8 cellular contexts compared by ENCODE assay signal in the genomic region with DNA sequence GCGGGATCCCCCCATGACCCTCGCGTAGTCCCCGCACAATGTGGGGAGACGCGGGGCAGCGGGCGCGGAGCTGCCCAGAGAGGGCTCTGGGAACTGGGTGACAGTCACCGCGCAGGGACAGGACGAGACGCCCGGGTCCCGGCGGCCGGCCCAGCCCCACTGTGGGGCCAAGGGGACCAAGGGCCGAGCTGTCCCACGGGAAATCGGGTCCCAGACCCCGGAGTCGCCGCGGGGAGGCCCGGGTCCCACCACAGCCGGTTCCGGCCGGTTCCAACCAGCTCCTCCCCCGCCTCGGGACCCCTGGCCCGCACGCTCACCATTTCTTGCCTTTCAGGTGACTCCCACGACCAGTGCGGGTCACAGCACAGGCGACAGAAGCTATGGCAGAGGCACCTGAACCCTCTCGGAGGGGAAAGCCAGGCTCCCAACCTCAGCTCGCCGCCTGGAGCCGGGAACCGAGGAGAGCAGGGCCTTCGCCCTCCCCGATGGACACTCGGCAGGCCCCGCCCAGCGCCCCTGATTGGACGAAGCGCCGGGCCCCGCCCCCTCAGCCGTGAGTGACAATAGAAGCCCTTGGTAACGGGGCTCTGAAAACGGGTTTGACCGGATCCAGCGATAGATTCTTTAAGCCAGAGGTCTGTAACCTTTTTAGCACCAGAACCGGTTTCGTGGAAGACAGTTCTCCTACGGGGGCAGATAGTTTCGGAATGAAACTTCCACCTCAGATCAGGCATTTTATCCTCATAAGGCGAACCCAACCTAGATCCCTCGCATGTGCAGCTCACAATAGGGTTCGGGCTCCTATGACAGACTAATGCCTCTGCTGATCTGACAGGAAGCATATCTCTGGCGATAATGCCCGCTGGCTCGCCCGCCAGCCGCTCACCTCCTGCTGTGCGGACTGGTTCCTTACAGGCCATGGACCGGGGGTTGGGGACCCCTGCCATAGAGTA. TPM values are rescaled to one million over a fixed set of nuclear protein-coding genes. Genes with fewer than 3 reads are reported as not detected.
A peak's percentile ranks its signal among the peaks of the same experiment; 100 is the strongest.
DNase-seq lines count a peak whose midpoint lies in the region; ATAC-seq, FAIRE-seq and TF ChIP-seq lines count a peak whose summit lies in the region.

A gene (minus strand): TSS at position 460 of the 953 bp plus-strand sequence. CDS start 140 bp downstream, at position 320.

- peaks cover 7% of the 10 kb centered on the region for H3K36me3 Mint-ChIP-seq in activated naive CD4-positive, alpha-beta T cell treated with anti-CD3 and anti-CD28 coated beads, Interleukin-2, amount 10 ng/mL, durations not matched to agents 7 days and 5 days

- peak within 1 kb of the TSS; percentile 51 for H3K27ac Mint-ChIP-seq in activated naive CD4-positive, alpha-beta T cell treated with anti-CD3 and anti-CD28 coated beads, Interleukin-2, amount 10 ng/mL, durations not matched to agents 7 days and 5 days
- H3K27ac Mint-ChIP-seq in stimulated activated naive CD8-positive, alpha-beta T cell treated with anti-CD3 and anti-CD28 coated beads, Interleukin-15, amount 100 ng/mL, for 72 hours: peak within 1 kb of the TSS; percentile 90 to 92

- FAIRE-seq in GM19239 (lab: Jason Lieb, UNC): peak; percentile 87

- peak; percentile 97 for ATAC-seq in stimulated activated naive CD8-positive, alpha-beta T cell treated with anti-CD3 and anti-CD28 coated beads, Interleukin-15, amount 100 ng/mL, for 72 hours

- peaks cover 31% of the 10 kb centered on the region for H3K9me3 Mint-ChIP-seq in activated naive CD4-positive, alpha-beta T cell treated with anti-CD3 and anti-CD28 coated beads, Interleukin-2, amount 10 ng/mL, durations not matched to agents 7 days and 5 days
- H3K9me3 Mint-ChIP-seq in stimulated activated naive CD8-positive, alpha-beta T cell treated with anti-CD3 and anti-CD28 coated beads, Interleukin-15, amount 100 ng/mL, for 72 hours: no peaks in the 10 kb centered on the region

- peak within 1 kb of the TSS; percentile 95 for H2AFZ ChIP-seq in neural cell (ENCODE audit: low read depth, low read length)

- H3K9me3 ChIP-seq in neural cell (ENCODE audit: low read length): no peaks in the 10 kb centered on the region

- no peaks in the 10 kb centered on the region for H3K36me3 ChIP-seq in neural cell (ENCODE audit: insufficient read depth, low read length)

- in situ Hi-C loops in SK-MEL-5 (cut with HindIII; ENCODE audit: low pct_unique_long_range_greater_than_20kb, low sequenced_read_pairs): no loop called here

- H3F3A ChIP-seq in neural cell (ENCODE audit: insufficient read depth, low read length, poor library complexity, severe bottlenecking): no peaks in the 10 kb centered on the region

- CTCF ChIA-PET in activated naive CD4-positive, alpha-beta T cell treated with anti-CD3 and anti-CD28 coated beads, Interleukin-2, amount 10 ng/mL, durations not matched to agents 7 days and 5 days (lab: Charles Lee): interaction anchor here (1.2 to 1.5 kb wide), 2 partner anchors 17 to 111 kb away, joined by 3 to 4 read pairs; no protein-coding TSS in a partner anchor

- H3K4me3 ChIP-seq in neural cell (ENCODE audit: low read length): peak within 1 kb of the TSS; percentile 97

- no peaks in the 10 kb centered on the region for H3K9me2 ChIP-seq in neural cell (ENCODE audit: insufficient read depth, low read length)

- H4K20me1 ChIP-seq in neural cell (ENCODE audit: insufficient read depth): no peaks in the 10 kb centered on the region

- H3K27me3 ChIP-seq in neural cell (ENCODE audit: insufficient read depth, low read depth, low read length): no peaks in the 10 kb centered on the region

- peaks cover 12% of the 10 kb centered on the region for H3K4me1 Mint-ChIP-seq in activated naive CD4-positive, alpha-beta T cell treated with anti-CD3 and anti-CD28 coated beads, Interleukin-2, amount 10 ng/mL, durations not matched to agents 7 days and 5 days
- peaks cover 21% of the 10 kb centered on the region for H3K4me1 Mint-ChIP-seq in stimulated activated naive CD8-positive, alpha-beta T cell treated with anti-CD3 and anti-CD28 coated beads, Interleukin-15, amount 100 ng/mL, for 72 hours

- H3K27me3 Mint-ChIP-seq in activated naive CD4-positive, alpha-beta T cell treated with anti-CD3 and anti-CD28 coated beads, Interleukin-2, amount 10 ng/mL, durations not matched to agents 7 days and 5 days: peaks cover 11% of the 10 kb centered on the region
- H3K27me3 Mint-ChIP-seq in stimulated activated naive CD8-positive, alpha-beta T cell treated with anti-CD3 and anti-CD28 coated beads, Interleukin-15, amount 100 ng/mL, for 72 hours: peaks cover 8% of the 10 kb centered on the region

- peak within 1 kb of the TSS; percentile 100 for H3K4me2 ChIP-seq in neural cell (ENCODE audit: low read length)

- H3K79me2 ChIP-seq in neural cell (replicated peaks; ENCODE audit: insufficient read depth, low read length): peaks cover 39% of the 10 kb centered on the region

- no peak for TF ChIP-seq EP300 in neural cell (conservative IDR thresholded peaks at IDR 0.05; ENCODE audit: poor library complexity, severe bottlenecking)

- TF ChIP-seq CTCF in neural cell (IDR thresholded peaks at IDR 0.05; ENCODE audit: poor library complexity, severe bottlenecking): no peak

- H3K4me3 Mint-ChIP-seq in activated naive CD4-positive, alpha-beta T cell treated with anti-CD3 and anti-CD28 coated beads, Interleukin-2, amount 10 ng/mL, durations not matched to agents 7 days and 5 days: peak within 1 kb of the TSS; percentile 71
- H3K4me3 Mint-ChIP-seq in stimulated activated naive CD8-positive, alpha-beta T cell treated with anti-CD3 and anti-CD28 coated beads, Interleukin-15, amount 100 ng/mL, for 72 hours: peak within 1 kb of the TSS; percentile 90 to 94

- TF ChIP-seq RAD21 in neural cell (conservative IDR thresholded peaks at IDR 0.05): peak; percentile 27

- DNase-seq in AG20443 (ENCODE audit: low spot score): peak; percentile 99
- DNase-seq in GM19239 (ENCODE audit: insufficient read length, low spot score): peak; percentile 82
- peak; percentile 11 for DNase-seq in HT1080 (ENCODE audit: low read depth)
- peak; percentile 70 for DNase-seq in SK-MEL-5 (ENCODE audit: low read depth, low spot score)
- DNase-seq in activated naive CD4-positive, alpha-beta T cell treated with anti-CD3 and anti-CD28 coated beads, Interleukin-2, amount 10 ng/mL, durations not matched to agents 7 days and 5 days: peak; percentile 72
- DNase-seq in foreskin melanocyte: peak; percentile 83
- peak; percentile 57 to 83 for DNase-seq in stimulated activated naive CD8-positive, alpha-beta T cell treated with anti-CD3 and anti-CD28 coated beads, Interleukin-15, amount 100 ng/mL, for 72 hours

- peak within 1 kb of the TSS; percentile 93 for H3K9ac ChIP-seq in neural cell (ENCODE audit: low read length)

- H3K27ac ChIP-seq in neural cell (ENCODE audit: low read length): peak within 1 kb of the TSS; percentile 86

TF ChIP-seq in neural cell, 6 proteins besides CTCF, POLR2A, EP300 and RAD21:
- TF ChIP-seq TAF1 (IDR thresholded peaks at IDR 0.05; ENCODE audit: low read depth) (peak; percentile 40), MXI1 (conservative IDR thresholded peaks at IDR 0.05; ENCODE audit: poor library complexity, severe bottlenecking) (peak; percentile 65), POLR2AphosphoS5 (IDR thresholded peaks at IDR 0.05) (peak; percentile 81), EZH2 (IDR thresholded peaks at IDR 0.05; ENCODE audit: borderline replicate concordance, insufficient read depth, low read length, poor library complexity, severe bottlenecking) (no peak)
- TF ChIP-seq, protein P1, sequence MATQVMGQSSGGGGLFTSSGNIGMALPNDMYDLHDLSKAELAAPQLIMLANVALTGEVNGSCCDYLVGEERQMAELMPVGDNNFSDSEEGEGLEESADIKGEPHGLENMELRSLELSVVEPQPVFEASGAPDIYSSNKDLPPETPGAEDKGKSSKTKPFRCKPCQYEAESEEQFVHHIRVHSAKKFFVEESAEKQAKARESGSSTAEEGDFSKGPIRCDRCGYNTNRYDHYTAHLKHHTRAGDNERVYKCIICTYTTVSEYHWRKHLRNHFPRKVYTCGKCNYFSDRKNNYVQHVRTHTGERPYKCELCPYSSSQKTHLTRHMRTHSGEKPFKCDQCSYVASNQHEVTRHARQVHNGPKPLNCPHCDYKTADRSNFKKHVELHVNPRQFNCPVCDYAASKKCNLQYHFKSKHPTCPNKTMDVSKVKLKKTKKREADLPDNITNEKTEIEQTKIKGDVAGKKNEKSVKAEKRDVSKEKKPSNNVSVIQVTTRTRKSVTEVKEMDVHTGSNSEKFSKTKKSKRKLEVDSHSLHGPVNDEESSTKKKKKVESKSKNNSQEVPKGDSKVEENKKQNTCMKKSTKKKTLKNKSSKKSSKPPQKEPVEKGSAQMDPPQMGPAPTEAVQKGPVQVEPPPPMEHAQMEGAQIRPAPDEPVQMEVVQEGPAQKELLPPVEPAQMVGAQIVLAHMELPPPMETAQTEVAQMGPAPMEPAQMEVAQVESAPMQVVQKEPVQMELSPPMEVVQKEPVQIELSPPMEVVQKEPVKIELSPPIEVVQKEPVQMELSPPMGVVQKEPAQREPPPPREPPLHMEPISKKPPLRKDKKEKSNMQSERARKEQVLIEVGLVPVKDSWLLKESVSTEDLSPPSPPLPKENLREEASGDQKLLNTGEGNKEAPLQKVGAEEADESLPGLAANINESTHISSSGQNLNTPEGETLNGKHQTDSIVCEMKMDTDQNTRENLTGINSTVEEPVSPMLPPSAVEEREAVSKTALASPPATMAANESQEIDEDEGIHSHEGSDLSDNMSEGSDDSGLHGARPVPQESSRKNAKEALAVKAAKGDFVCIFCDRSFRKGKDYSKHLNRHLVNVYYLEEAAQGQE (IDR thresholded peaks at IDR 0.05; ENCODE audit: borderline replicate concordance): peak; percentile 58

RNA-seq across cellular contexts. Expression of the gene that starts here (rescaled TPM):
- 0.37 TPM in 1 of 2 replicates, not detected in the other for total RNA-seq in HT1080 (2014; rRNA removed; shearing (Covaris generic))
- 0.42 TPM in 1 of 2 replicates, not detected in the other for polyA plus RNA-seq in HT1080 (2015; cell fraction: cytosol; rRNA removed)
- polyA plus RNA-seq in HT1080 (2015; cell fraction: nucleus; rRNA removed): 0.10 TPM in 1 of 2 replicates, not detected in the other
- 1.1 and 2.3 TPM in 2 replicates for total RNA-seq in SK-MEL-5 (2014; rRNA removed; shearing (Covaris generic))
- 1.6 and 4.1 TPM in 2 replicates for polyA plus RNA-seq in SK-MEL-5 (2015; cell fraction: cytosol; rRNA removed)
- polyA plus RNA-seq in SK-MEL-5 (2015; cell fraction: nucleus; rRNA removed): 3.3 TPM in 1 of 2 replicates, not detected in the other
- polyA plus RNA-seq in neural cell: 37.3 and 40.6 TPM in 2 replicates
- polyA minus RNA-seq in neural cell: 73.5 and 85.4 TPM in 2 replicates

Comparison
In these comparisons a context has a peak if more than half of its experiments do, and no peak if none do; other contexts are left out.
1. Peak in every context shown above with its lines: DNase-seq, ATAC-seq, H3K4me3 ChIP-seq and H3K27ac ChIP-seq.
2. Peak in DNase-seq in HT1080; RNA of the gene not detected or under 1 TPM.
3. DNase-seq: peak in every context shown above with its lines; median percentile 99 in AG20443; 83 in foreskin melanocyte; 82 in GM19239; 72 in activated naive CD4-positive, alpha-beta T cell treated with anti-CD3 and anti-CD28 coated beads, Interleukin-2, amount 10 ng/mL, durations not matched to agents 7 days and 5 days; 70 in SK-MEL-5; 70 in stimulated activated naive CD8-positive, alpha-beta T cell treated with anti-CD3 and anti-CD28 coated beads, Interleukin-15, amount 100 ng/mL, for 72 hours; 11 in HT1080.